In the genomic region with DNA sequence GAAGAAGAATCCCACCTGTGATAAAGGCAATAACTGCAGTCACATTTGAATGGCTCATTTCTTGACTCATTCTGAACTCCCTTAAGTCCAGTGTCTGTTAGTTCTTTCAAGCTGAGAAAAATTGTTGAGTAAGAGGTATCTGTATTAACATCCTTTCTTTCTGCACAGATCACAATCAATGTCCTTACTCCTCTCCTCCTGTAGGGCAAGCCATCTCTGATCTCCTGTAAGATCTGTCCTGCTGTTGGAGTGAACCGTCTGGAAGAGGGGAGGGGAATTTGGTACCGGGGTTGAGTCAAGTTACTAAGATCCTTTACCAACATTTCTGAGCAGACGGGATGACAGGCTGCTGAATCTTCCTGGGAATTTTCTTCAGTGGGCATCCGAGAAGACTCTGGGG, we compare ENCODE assay signal across 29 cellular contexts.
"Had no signal": no experiment of that assay in that cellular context is flagged by ENCODE, and none has a peak within 500 bp of the region (broad histone marks: within the 10 kb centered on the region; RNA-seq: fewer than 3 reads in every experiment).

No MANE protein-coding gene starts in this region.

- H3K36me3 ChIP-seq: stomach, suprapubic skin, thoracic aorta, thyroid gland, tibial artery, tibial nerve, transverse colon, upper lobe of left lung, upper lobe of right lung, uterus, vagina had no signal

- H3K4me1 ChIP-seq: stomach, suprapubic skin, testis, thyroid gland, tibial artery, tibial nerve, transverse colon, upper lobe of left lung, upper lobe of right lung, uterus, vagina had no signal

- H3K27ac ChIP-seq: stomach, suprapubic skin, testis, thoracic aorta, thyroid gland, tibial artery, tibial nerve, transverse colon, upper lobe of left lung, upper lobe of right lung, uterus, vagina had no signal

- H3K4me1 Mint-ChIP-seq: stimulated activated effector memory CD8-positive, alpha-beta T cell treated with anti-CD3 and anti-CD28 coated beads, Interleukin-12 subunit alpha, Interleukin-12 subunit beta, amount 100 ng/mL, for 72 hours; stimulated activated memory B cell treated with anti-CD40 and anti-IgM and Interleukin-4, amounts not matched to agents 10 μg/mL and 1 μg/mL and 100 μg/mL, for 72 hours; stimulated activated naive CD8-positive, alpha-beta T cell treated with anti-CD3 and anti-CD28 coated beads, Interleukin-15, amount 100 ng/mL, for 72 hours had no signal

- H3K4me3 Mint-ChIP-seq: stimulated activated effector memory CD8-positive, alpha-beta T cell treated with anti-CD3 and anti-CD28 coated beads, Interleukin-12 subunit alpha, Interleukin-12 subunit beta, amount 100 ng/mL, for 72 hours; stimulated activated memory B cell treated with anti-CD40 and anti-IgM and Interleukin-4, amounts not matched to agents 10 μg/mL and 1 μg/mL and 100 μg/mL, for 72 hours; stimulated activated naive B cell treated with anti-CD40 and anti-IgM and Interleukin-4, amounts not matched to agents 10 μg/mL and 1 μg/mL and 100 μg/mL, for 72 hours; stimulated activated naive CD8-positive, alpha-beta T cell treated with anti-CD3 and anti-CD28 coated beads, Interleukin-15, amount 100 ng/mL, for 72 hours; stimulated activated naive CD8-positive, alpha-beta T cell treated with anti-CD3 and anti-CD28 coated beads, Interleukin-15, Interleukin-2, amounts not matched to agents 100 ng/mL and 50 ng/mL, for 24 hours; type B pancreatic cell had no signal

- H3K9me3 Mint-ChIP-seq: stimulated activated effector memory CD8-positive, alpha-beta T cell treated with anti-CD3 and anti-CD28 coated beads, Interleukin-12 subunit alpha, Interleukin-12 subunit beta, amount 100 ng/mL, for 72 hours; stimulated activated memory B cell treated with anti-CD40 and anti-IgM and Interleukin-4, amounts not matched to agents 10 μg/mL and 1 μg/mL and 100 μg/mL, for 72 hours; stimulated activated naive B cell treated with anti-CD40 and anti-IgM and Interleukin-4, amounts not matched to agents 10 μg/mL and 1 μg/mL and 100 μg/mL, for 72 hours; stimulated activated naive CD8-positive, alpha-beta T cell treated with anti-CD3 and anti-CD28 coated beads, Interleukin-15, amount 100 ng/mL, for 72 hours; stimulated activated naive CD8-positive, alpha-beta T cell treated with anti-CD3 and anti-CD28 coated beads, Interleukin-15, Interleukin-2, amounts not matched to agents 100 ng/mL and 50 ng/mL, for 24 hours; type B pancreatic cell had no signal

- H3K4me3 ChIP-seq: stomach, suprapubic skin, testis, thoracic aorta, thyroid gland, tibial artery, tibial nerve, transverse colon, upper lobe of left lung, upper lobe of right lung, uterus, vagina had no signal

- H3K27ac Mint-ChIP-seq: stimulated activated effector memory CD8-positive, alpha-beta T cell treated with anti-CD3 and anti-CD28 coated beads, Interleukin-12 subunit alpha, Interleukin-12 subunit beta, amount 100 ng/mL, for 72 hours; stimulated activated memory B cell treated with anti-CD40 and anti-IgM and Interleukin-4, amounts not matched to agents 10 μg/mL and 1 μg/mL and 100 μg/mL, for 72 hours; stimulated activated naive B cell treated with anti-CD40 and anti-IgM and Interleukin-4, amounts not matched to agents 10 μg/mL and 1 μg/mL and 100 μg/mL, for 72 hours; stimulated activated naive CD8-positive, alpha-beta T cell treated with anti-CD3 and anti-CD28 coated beads, Interleukin-15, Interleukin-2, amounts not matched to agents 100 ng/mL and 50 ng/mL, for 24 hours; type B pancreatic cell had no signal

- H3K27me3 ChIP-seq: stomach, suprapubic skin, testis, thyroid gland, tibial artery, tibial nerve, transverse colon, upper lobe of left lung, upper lobe of right lung, uterus, vagina had no signal

- DNase-seq: stimulated activated CD4-positive, alpha-beta T cell treated with anti-CD3 and anti-CD28 coated beads, Interleukin-2, amount 100 ng/mL, for 48 hours; stimulated activated CD4-positive, alpha-beta T cell treated with anti-CD3 and anti-CD28 coated beads, Interleukin-4, amount 100 ng/mL, for 1 hour; stimulated activated CD4-positive, alpha-beta T cell treated with anti-CD3 and anti-CD28 coated beads, Interleukin-4, amount 100 ng/mL, for 24 hours; stimulated activated CD4-positive, alpha-beta T cell treated with anti-CD3 and anti-CD28 coated beads, Interleukin-4, amount 100 ng/mL, for 4 hours; stimulated activated CD8-positive, alpha-beta memory T cell treated with anti-CD3 and anti-CD28 coated beads, Interleukin-4, amount 100 ng/mL, for 48 hours; stimulated activated naive B cell treated with anti-CD40 and anti-IgM and Interleukin-4, amounts not matched to agents 10 μg/mL and 1 μg/mL and 100 μg/mL, for 72 hours; stimulated activated naive CD4-positive, alpha-beta T cell; stimulated activated naive CD4-positive, alpha-beta T cell treated with Interleukin-2 at 50 U/mL for 16 hours; stimulated activated naive CD8-positive, alpha-beta T cell treated with anti-CD3 and anti-CD28 coated beads, Interleukin-15, amount 100 ng/mL, for 72 hours; stimulated activated naive CD8-positive, alpha-beta T cell treated with anti-CD3 and anti-CD28 coated beads, Interleukin-15, Interleukin-2, amounts not matched to agents 100 U/mL and 50 U/mL, for 24 hours; stomach; substantia nigra; testis; thyroid gland; tibial artery; transverse colon; trophoblast cell; upper lobe of left lung; upper lobe of right lung; uterus had no signal

- H3K36me3 Mint-ChIP-seq: stimulated activated effector memory CD8-positive, alpha-beta T cell treated with anti-CD3 and anti-CD28 coated beads, Interleukin-12 subunit alpha, Interleukin-12 subunit beta, amount 100 ng/mL, for 72 hours; stimulated activated memory B cell treated with anti-CD40 and anti-IgM and Interleukin-4, amounts not matched to agents 10 μg/mL and 1 μg/mL and 100 μg/mL, for 72 hours; stimulated activated naive B cell treated with anti-CD40 and anti-IgM and Interleukin-4, amounts not matched to agents 10 μg/mL and 1 μg/mL and 100 μg/mL, for 72 hours; type B pancreatic cell had no signal

- FAIRE-seq: urothelium cell line had no signal

- ATAC-seq: stimulated activated effector memory CD8-positive, alpha-beta T cell treated with anti-CD3 and anti-CD28 coated beads, Interleukin-12 subunit alpha, Interleukin-12 subunit beta, amount 100 ng/mL, for 72 hours; stimulated activated memory B cell treated with anti-CD40 and anti-IgM and Interleukin-4, amounts not matched to agents 10 μg/mL and 1 μg/mL and 100 μg/mL, for 72 hours; stimulated activated naive B cell treated with anti-CD40 and anti-IgM and Interleukin-4, amounts not matched to agents 10 μg/mL and 1 μg/mL and 100 μg/mL, for 72 hours; stimulated activated naive CD8-positive, alpha-beta T cell treated with anti-CD3 and anti-CD28 coated beads, Interleukin-15, amount 100 ng/mL, for 72 hours; stimulated activated naive CD8-positive, alpha-beta T cell treated with anti-CD3 and anti-CD28 coated beads, Interleukin-15, Interleukin-2, amounts not matched to agents 100 U/mL and 50 U/mL, for 24 hours; upper lobe of right lung had no signal

- H3K27me3 Mint-ChIP-seq: stimulated activated memory B cell treated with anti-CD40 and anti-IgM and Interleukin-4, amounts not matched to agents 10 μg/mL and 1 μg/mL and 100 μg/mL, for 72 hours; stimulated activated naive CD8-positive, alpha-beta T cell treated with anti-CD3 and anti-CD28 coated beads, Interleukin-15, amount 100 ng/mL, for 72 hours; stimulated activated naive CD8-positive, alpha-beta T cell treated with anti-CD3 and anti-CD28 coated beads, Interleukin-15, Interleukin-2, amounts not matched to agents 100 ng/mL and 50 ng/mL, for 24 hours; type B pancreatic cell had no signal

- H3K9me3 ChIP-seq: stomach, suprapubic skin, testis, thoracic aorta, thyroid gland, tibial artery, tibial nerve, transverse colon, upper lobe of left lung, upper lobe of right lung, uterus, vagina had no signal
